Comparison of ENCODE assay signal across 2 cellular contexts in the genomic region with DNA sequence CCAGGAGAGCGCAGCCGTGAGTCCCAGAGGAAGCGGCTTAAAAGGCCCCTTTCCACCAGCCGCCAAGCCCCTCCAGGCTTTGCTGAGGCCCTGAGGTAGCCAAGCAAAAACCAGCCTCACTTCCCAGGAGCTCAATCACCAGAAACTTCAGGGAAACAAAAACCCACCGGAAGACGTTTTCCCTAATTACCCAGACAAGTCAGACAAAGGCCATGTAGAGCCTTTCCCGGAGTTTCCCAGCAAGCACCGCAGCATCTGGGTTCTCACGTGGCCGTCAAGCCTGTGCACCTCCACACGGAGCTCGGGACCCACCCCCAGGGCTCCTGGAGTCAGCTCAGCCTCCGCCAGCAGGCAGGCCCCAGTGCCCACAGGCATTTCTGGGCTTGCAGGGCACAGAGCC.
A peak's percentile ranks its signal among the peaks of the same experiment; 100 is the strongest.
TF ChIP-seq lines count a peak whose summit lies in the region.

No MANE protein-coding gene starts in this region.

TF ChIP-seq in HEK293, 187 proteins besides CTCF, POLR2A, EP300 and RAD21:
- TF ChIP-seq ZBTB8A (tag by site-specific recombination; IDR thresholded peaks at IDR 0.05), result 0 out of 2 replicates have a peak, but pooled peaks have one; percentile 16
- TF ChIP-seq ZNF335 (tag by site-specific recombination; conservative IDR thresholded peaks at IDR 0.05), result no peak

TF ChIP-seq in neural cell, 6 proteins besides CTCF, POLR2A, EP300 and RAD21:
- no peak for TF ChIP-seq EZH2 (IDR thresholded peaks at IDR 0.05; ENCODE audit: borderline replicate concordance, insufficient read depth, low read length, poor library complexity, severe bottlenecking)
- TF ChIP-seq SMC3 (conservative IDR thresholded peaks at IDR 0.05; ENCODE audit: poor library complexity), result no peak
- TF ChIP-seq POLR2AphosphoS5 (IDR thresholded peaks at IDR 0.05), result no peak
- TF ChIP-seq MXI1 (conservative IDR thresholded peaks at IDR 0.05; ENCODE audit: poor library complexity, severe bottlenecking), result no peak
- TF ChIP-seq TAF1 (IDR thresholded peaks at IDR 0.05; ENCODE audit: low read depth), result no peak
- TF ChIP-seq, protein P1, sequence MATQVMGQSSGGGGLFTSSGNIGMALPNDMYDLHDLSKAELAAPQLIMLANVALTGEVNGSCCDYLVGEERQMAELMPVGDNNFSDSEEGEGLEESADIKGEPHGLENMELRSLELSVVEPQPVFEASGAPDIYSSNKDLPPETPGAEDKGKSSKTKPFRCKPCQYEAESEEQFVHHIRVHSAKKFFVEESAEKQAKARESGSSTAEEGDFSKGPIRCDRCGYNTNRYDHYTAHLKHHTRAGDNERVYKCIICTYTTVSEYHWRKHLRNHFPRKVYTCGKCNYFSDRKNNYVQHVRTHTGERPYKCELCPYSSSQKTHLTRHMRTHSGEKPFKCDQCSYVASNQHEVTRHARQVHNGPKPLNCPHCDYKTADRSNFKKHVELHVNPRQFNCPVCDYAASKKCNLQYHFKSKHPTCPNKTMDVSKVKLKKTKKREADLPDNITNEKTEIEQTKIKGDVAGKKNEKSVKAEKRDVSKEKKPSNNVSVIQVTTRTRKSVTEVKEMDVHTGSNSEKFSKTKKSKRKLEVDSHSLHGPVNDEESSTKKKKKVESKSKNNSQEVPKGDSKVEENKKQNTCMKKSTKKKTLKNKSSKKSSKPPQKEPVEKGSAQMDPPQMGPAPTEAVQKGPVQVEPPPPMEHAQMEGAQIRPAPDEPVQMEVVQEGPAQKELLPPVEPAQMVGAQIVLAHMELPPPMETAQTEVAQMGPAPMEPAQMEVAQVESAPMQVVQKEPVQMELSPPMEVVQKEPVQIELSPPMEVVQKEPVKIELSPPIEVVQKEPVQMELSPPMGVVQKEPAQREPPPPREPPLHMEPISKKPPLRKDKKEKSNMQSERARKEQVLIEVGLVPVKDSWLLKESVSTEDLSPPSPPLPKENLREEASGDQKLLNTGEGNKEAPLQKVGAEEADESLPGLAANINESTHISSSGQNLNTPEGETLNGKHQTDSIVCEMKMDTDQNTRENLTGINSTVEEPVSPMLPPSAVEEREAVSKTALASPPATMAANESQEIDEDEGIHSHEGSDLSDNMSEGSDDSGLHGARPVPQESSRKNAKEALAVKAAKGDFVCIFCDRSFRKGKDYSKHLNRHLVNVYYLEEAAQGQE (IDR thresholded peaks at IDR 0.05; ENCODE audit: borderline replicate concordance), result no peak
TF ChIP-seq in neural cell: peak in this region for 0.
